1 cellular context compared by ENCODE assay signal in the genomic region with DNA sequence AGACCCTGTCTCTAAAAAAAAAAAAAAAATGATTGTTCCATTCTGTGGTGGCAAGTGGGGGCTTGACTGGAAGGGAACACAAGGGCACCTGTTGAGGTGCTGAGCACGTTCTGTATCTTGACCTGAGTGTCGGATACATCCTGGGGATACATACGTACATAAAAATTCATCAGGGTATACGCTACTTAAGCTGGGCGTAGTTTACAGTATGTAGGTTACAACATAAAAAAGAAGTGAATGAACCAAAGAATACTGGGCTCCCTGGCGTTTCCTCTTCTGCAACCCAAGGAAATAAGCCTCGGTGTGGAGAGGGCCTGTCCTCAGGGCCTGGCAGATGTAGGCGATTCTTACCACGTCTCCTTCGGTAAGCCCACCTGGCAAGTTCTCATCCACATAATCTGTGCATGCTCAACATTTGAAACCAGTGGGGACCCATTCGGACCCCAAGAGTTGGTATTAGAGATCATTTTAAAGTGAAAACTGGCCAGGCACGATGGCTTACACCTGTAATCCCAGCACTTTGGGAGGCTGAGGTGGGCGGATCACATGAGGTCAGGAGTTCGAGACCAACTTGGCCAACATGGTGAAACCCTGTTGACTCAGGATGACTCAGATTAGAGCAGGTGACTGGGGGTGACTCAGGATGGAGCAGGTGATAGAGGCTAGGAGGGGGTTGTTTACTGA.
TF ChIP-seq lines count a peak whose summit lies in the region.

No MANE protein-coding gene starts in this region.

TF ChIP-seq in K562, 482 proteins besides CTCF, POLR2A, EP300 and RAD21 (continued from another document and continues in another):
- TF ChIP-seq FOXA3 (CRISPR knock-in tag; conservative IDR thresholded peaks at IDR 0.05 in 1 of 2, IDR thresholded peaks at IDR 0.05 in 1 of 2) (peak; percentile 94 to 95), ELF1 (tag; IDR thresholded peaks at IDR 0.05) (no peak), ZKSCAN1 (IDR thresholded peaks at IDR 0.05; ENCODE audit: low read depth, low read length) (no peak), MECOM (CRISPR knock-in tag; IDR thresholded peaks at IDR 0.05) (no peak), ZNF217 (CRISPR knock-in tag; IDR thresholded peaks at IDR 0.05) (no peak), CC2D1A (IDR thresholded peaks at IDR 0.05) (no peak; the same call in 1 of the 2 replicates), ELF4 (CRISPR knock-in tag; IDR thresholded peaks at IDR 0.05) (no peak), COPS2 (conservative IDR thresholded peaks at IDR 0.05) (no peak), NCOA2 (IDR thresholded peaks at IDR 0.05; ENCODE audit: partially characterized antibody in 2 of 2) (no peak), CCAR2 (IDR thresholded peaks at IDR 0.05; ENCODE audit: low read depth, low read length) (no peak), USF2 (CRISPR knock-in tag; IDR thresholded peaks at IDR 0.05) (0 out of 2 replicates have a peak, but pooled peaks have one; percentile 12), ARNT (IDR thresholded peaks at IDR 0.05) (peak in 1 of 2 experiments; percentile 82; a peak in 1 of 4 replicates), GATAD2A (IDR thresholded peaks at IDR 0.05) (peak; percentile 13; the same call in 1 of the 2 replicates), CBX5 (IDR thresholded peaks at IDR 0.05; ENCODE audit: borderline replicate concordance, low read depth) (no peak), SRSF7 (optimal IDR thresholded peaks at IDR 0.05; ENCODE audit: low read depth, low read length) (no peak), CCNT2 (IDR thresholded peaks at IDR 0.05; ENCODE audit: borderline replicate concordance, extremely low read depth, insufficient read length, low read depth, low read length) (no peak), ZNF764 (CRISPR knock-in tag; IDR thresholded peaks at IDR 0.05; ENCODE audit: low read depth) (no peak), SP1 (CRISPR knock-in tag; IDR thresholded peaks at IDR 0.05) (peak; percentile 55), ZNF583 (CRISPR knock-in tag; IDR thresholded peaks at IDR 0.05) (no peak), ZBTB40 (IDR thresholded peaks at IDR 0.05) (no peak), ZBTB40 (CRISPR knock-in tag; IDR thresholded peaks at IDR 0.05) (peak; percentile 43; the same call in 1 of the 2 replicates), ZFX (CRISPR knock-in tag; IDR thresholded peaks at IDR 0.05) (peak; percentile 55), KLF1 (tag; IDR thresholded peaks at IDR 0.05) (no peak), GTF3C2 (IDR thresholded peaks at IDR 0.05; ENCODE audit: borderline replicate concordance, extremely low read depth, insufficient read length) (peak; percentile 16), MCM2 (IDR thresholded peaks at IDR 0.05; ENCODE audit: low read depth) (no peak), ZNF830 (CRISPR knock-in tag; IDR thresholded peaks at IDR 0.05) (no peak), ZNF766 (CRISPR knock-in tag; conservative IDR thresholded peaks at IDR 0.05) (no peak), SRF (CRISPR knock-in tag; IDR thresholded peaks at IDR 0.05) (no peak), TCF3 (CRISPR knock-in tag; IDR thresholded peaks at IDR 0.05) (no peak)
- TF ChIP-seq, protein P1, sequence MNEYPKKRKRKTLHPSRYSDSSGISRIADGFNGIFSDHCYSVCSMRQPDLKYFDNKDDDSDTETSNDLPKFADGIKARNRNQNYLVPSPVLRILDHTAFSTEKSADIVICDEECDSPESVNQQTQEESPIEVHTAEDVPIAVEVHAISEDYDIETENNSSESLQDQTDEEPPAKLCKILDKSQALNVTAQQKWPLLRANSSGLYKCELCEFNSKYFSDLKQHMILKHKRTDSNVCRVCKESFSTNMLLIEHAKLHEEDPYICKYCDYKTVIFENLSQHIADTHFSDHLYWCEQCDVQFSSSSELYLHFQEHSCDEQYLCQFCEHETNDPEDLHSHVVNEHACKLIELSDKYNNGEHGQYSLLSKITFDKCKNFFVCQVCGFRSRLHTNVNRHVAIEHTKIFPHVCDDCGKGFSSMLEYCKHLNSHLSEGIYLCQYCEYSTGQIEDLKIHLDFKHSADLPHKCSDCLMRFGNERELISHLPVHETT (CRISPR knock-in tag; conservative IDR thresholded peaks at IDR 0.05 in 1 of 2, IDR thresholded peaks at IDR 0.05 in 1 of 2) = no peak; a peak in 1 of 4 replicates
- TF ChIP-seq, protein P2, sequence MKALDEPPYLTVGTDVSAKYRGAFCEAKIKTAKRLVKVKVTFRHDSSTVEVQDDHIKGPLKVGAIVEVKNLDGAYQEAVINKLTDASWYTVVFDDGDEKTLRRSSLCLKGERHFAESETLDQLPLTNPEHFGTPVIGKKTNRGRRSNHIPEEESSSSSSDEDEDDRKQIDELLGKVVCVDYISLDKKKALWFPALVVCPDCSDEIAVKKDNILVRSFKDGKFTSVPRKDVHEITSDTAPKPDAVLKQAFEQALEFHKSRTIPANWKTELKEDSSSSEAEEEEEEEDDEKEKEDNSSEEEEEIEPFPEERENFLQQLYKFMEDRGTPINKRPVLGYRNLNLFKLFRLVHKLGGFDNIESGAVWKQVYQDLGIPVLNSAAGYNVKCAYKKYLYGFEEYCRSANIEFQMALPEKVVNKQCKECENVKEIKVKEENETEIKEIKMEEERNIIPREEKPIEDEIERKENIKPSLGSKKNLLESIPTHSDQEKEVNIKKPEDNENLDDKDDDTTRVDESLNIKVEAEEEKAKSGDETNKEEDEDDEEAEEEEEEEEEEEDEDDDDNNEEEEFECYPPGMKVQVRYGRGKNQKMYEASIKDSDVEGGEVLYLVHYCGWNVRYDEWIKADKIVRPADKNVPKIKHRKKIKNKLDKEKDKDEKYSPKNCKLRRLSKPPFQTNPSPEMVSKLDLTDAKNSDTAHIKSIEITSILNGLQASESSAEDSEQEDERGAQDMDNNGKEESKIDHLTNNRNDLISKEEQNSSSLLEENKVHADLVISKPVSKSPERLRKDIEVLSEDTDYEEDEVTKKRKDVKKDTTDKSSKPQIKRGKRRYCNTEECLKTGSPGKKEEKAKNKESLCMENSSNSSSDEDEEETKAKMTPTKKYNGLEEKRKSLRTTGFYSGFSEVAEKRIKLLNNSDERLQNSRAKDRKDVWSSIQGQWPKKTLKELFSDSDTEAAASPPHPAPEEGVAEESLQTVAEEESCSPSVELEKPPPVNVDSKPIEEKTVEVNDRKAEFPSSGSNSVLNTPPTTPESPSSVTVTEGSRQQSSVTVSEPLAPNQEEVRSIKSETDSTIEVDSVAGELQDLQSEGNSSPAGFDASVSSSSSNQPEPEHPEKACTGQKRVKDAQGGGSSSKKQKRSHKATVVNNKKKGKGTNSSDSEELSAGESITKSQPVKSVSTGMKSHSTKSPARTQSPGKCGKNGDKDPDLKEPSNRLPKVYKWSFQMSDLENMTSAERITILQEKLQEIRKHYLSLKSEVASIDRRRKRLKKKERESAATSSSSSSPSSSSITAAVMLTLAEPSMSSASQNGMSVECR (CRISPR knock-in tag; IDR thresholded peaks at IDR 0.05) = no peak
- TF ChIP-seq, protein P3, sequence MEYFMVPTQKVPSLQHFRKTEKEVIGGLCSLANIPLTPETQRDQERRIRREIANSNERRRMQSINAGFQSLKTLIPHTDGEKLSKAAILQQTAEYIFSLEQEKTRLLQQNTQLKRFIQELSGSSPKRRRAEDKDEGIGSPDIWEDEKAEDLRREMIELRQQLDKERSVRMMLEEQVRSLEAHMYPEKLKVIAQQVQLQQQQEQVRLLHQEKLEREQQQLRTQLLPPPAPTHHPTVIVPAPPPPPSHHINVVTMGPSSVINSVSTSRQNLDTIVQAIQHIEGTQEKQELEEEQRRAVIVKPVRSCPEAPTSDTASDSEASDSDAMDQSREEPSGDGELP (CRISPR knock-in tag; IDR thresholded peaks at IDR 0.05; ENCODE audit: borderline replicate concordance) = peak; percentile 76
- TF ChIP-seq, protein P4, sequence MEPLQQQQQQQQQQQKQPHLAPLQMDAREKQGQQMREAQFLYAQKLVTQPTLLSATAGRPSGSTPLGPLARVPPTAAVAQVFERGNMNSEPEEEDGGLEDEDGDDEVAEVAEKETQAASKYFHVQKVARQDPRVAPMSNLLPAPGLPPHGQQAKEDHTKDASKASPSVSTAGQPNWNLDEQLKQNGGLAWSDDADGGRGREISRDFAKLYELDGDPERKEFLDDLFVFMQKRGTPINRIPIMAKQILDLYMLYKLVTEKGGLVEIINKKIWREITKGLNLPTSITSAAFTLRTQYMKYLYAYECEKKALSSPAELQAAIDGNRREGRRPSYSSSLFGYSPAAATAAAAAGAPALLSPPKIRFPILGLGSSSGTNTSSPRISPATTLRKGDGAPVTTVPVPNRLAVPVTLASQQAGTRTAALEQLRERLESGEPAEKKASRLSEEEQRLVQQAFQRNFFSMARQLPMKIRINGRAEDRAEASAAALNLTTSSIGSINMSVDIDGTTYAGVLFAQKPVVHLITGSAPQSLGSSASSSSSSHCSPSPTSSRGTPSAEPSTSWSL (CRISPR knock-in tag; IDR thresholded peaks at IDR 0.05; ENCODE audit: borderline replicate concordance) = no peak; the same call in 1 of the 2 replicates
- TF ChIP-seq, protein P5, sequence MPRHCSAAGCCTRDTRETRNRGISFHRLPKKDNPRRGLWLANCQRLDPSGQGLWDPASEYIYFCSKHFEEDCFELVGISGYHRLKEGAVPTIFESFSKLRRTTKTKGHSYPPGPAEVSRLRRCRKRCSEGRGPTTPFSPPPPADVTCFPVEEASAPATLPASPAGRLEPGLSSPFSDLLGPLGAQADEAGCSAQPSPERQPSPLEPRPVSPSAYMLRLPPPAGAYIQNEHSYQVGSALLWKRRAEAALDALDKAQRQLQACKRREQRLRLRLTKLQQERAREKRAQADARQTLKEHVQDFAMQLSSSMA (CRISPR knock-in tag; IDR thresholded peaks at IDR 0.05) = no peak
